ENCODE assay signal across 8 cellular contexts in genomic region chr11:68903288-68903630, GRCh38. TPM values are rescaled to one million over a fixed set of nuclear protein-coding genes. Genes with fewer than 3 reads are reported as not detected.
A peak's percentile ranks its signal among the peaks of the same experiment; 100 is the strongest.
DNase-seq lines count a peak whose midpoint lies in the region; ATAC-seq lines count a peak whose summit lies in the region.

No MANE protein-coding gene starts in this region.

- in situ Hi-C loops in HAP-1 (cut with MboI; ENCODE audit: low sequenced_read_pairs): no loop called here

- peaks cover 59% of the 10 kb centered on the region for H4K20me1 ChIP-seq in BLaER1

- peak overlapping the region; percentile 89 for H3K4me2 ChIP-seq in BLaER1

- DNase-seq in HAP-1 (ENCODE audit: low spot score in 2 of 2): no peak
- DNase-seq in immature natural killer cell: no peak
- DNase-seq in hippocampal formation (lab: John Stamatoyannopoulos, UW): no peak
- DNase-seq in NCI-H1092 treated with DMSO at 0.1 percent for 48 hours (lab: John Stamatoyannopoulos, UW): no peak
- no peak for DNase-seq in retina

- H3K9me3 Mint-ChIP-seq in activated T-helper 17 cell treated with anti-CD3 and anti-CD28 coated beads, Interleukin-2, amount 50 U/mL, for 72 hours: no peaks in the 10 kb centered on the region
- H3K9me3 Mint-ChIP-seq in immature natural killer cell: no peaks in the 10 kb centered on the region

- H3K36me3 Mint-ChIP-seq in activated T-helper 17 cell treated with anti-CD3 and anti-CD28 coated beads, Interleukin-2, amount 50 U/mL, for 72 hours (ENCODE audit: low read depth): peaks cover 63% of the 10 kb centered on the region
- H3K36me3 Mint-ChIP-seq in immature natural killer cell: peaks cover 7 to 17% (median 8%) of the 10 kb centered on the region in 3 donors

- H3K9ac ChIP-seq in BLaER1: peak overlapping the region; percentile 86

- peak overlapping the region; percentile 84 for H3K27ac ChIP-seq in BLaER1
- H3K27ac ChIP-seq in thymus (ENCODE audit: low read depth): no peak overlapping the region

- no peaks in the 10 kb centered on the region for H3K9me3 ChIP-seq in BLaER1
- no peaks in the 10 kb centered on the region for H3K9me3 ChIP-seq in HAP-1
- no peaks in the 10 kb centered on the region for H3K9me3 ChIP-seq in thymus (ENCODE audit: control insufficient read depth)

- H3K27me3 ChIP-seq in BLaER1 (no peaks in the 10 kb centered on the region), HAP-1 (ENCODE audit: low read depth) (no peaks in the 10 kb centered on the region), thymus (ENCODE audit: control insufficient read depth, insufficient read depth) (no peaks in the 10 kb centered on the region)

- H3K27me3 Mint-ChIP-seq in activated T-helper 17 cell treated with anti-CD3 and anti-CD28 coated beads, Interleukin-2, amount 50 U/mL, for 72 hours: no peaks in the 10 kb centered on the region
- H3K27me3 Mint-ChIP-seq in immature natural killer cell (ENCODE audit: low read depth in 3 of 3): peaks cover 0 to 6% (median 5%) of the 10 kb centered on the region in 3 donors

- peaks cover 58% of the 10 kb centered on the region for H3K36me3 ChIP-seq in BLaER1
- H3K36me3 ChIP-seq in HAP-1 (replicated peaks): peaks cover 39% of the 10 kb centered on the region
- peaks cover 15% of the 10 kb centered on the region for H3K36me3 ChIP-seq in thymus (ENCODE audit: control insufficient read depth, insufficient read depth)

- H3K27ac Mint-ChIP-seq in activated T-helper 17 cell treated with anti-CD3 and anti-CD28 coated beads, Interleukin-2, amount 50 U/mL, for 72 hours: peak overlapping the region; percentile 97
- peak overlapping the region; percentile 86 to 97 (median 94) for H3K27ac Mint-ChIP-seq in immature natural killer cell

- H3K4me1 ChIP-seq in BLaER1 (peaks cover 44% of the 10 kb centered on the region), HAP-1 (peaks cover 14% of the 10 kb centered on the region), thymus (ENCODE audit: control insufficient read depth, insufficient read depth, low read length) (peaks cover 11% of the 10 kb centered on the region)

- H3K4me3 ChIP-seq in BLaER1: peak overlapping the region; percentile 80
- H3K4me3 ChIP-seq in HAP-1: peak overlapping the region; percentile 90
- peak overlapping the region; percentile 74 for H3K4me3 ChIP-seq in thymus (ENCODE audit: low read length)

- H3K4me1 Mint-ChIP-seq in activated T-helper 17 cell treated with anti-CD3 and anti-CD28 coated beads, Interleukin-2, amount 50 U/mL, for 72 hours: peaks cover 24% of the 10 kb centered on the region
- peaks cover 44 to 66% of the 10 kb centered on the region in 2 donors for H3K4me1 Mint-ChIP-seq in immature natural killer cell

- 5% methylated on average over 10 of the region's 10 CpGs for WGBS in thymus

- H3K4me3 Mint-ChIP-seq in activated T-helper 17 cell treated with anti-CD3 and anti-CD28 coated beads, Interleukin-2, amount 50 U/mL, for 72 hours: peak overlapping the region; percentile 97
- H3K4me3 Mint-ChIP-seq in immature natural killer cell: peak overlapping the region; percentile 95 to 99 (median 98)

- peak; percentile 30 for ATAC-seq in activated T-helper 17 cell treated with anti-CD3 and anti-CD28 coated beads, Interleukin-2, amount 50 U/mL, for 72 hours (replicated peaks)

RNA-seq across cellular contexts. Expression of gene MRPL21, which starts 0.4 kb away (rescaled TPM):
- 10 to 100 TPM; 43.4 to 96.4 TPM for total RNA-seq in activated T-helper 17 cell treated with anti-CD3 and anti-CD28 coated beads, Interleukin-2, amount 50 U/mL, for 72 hours
- polyA plus RNA-seq in immature natural killer cell: 100 to 1,000 TPM in 2 of 3 donors, 10 to 100 TPM in 1; 94.3 to 145 (median 117) TPM
- 91.9 TPM for polyA plus RNA-seq in thymus

RNA-seq across cellular contexts. Expression of gene IGHMBP2, which starts 0.4 kb away (rescaled TPM):
- 10 to 100 TPM; 27.2 to 38.3 TPM for total RNA-seq in activated T-helper 17 cell treated with anti-CD3 and anti-CD28 coated beads, Interleukin-2, amount 50 U/mL, for 72 hours
- polyA plus RNA-seq in immature natural killer cell (1 to 10 TPM; 8.7 to 9.8 (median 8.9) TPM), thymus (19.0 TPM)
